ENCODE assay signal across 13 cellular contexts in the genomic region with DNA sequence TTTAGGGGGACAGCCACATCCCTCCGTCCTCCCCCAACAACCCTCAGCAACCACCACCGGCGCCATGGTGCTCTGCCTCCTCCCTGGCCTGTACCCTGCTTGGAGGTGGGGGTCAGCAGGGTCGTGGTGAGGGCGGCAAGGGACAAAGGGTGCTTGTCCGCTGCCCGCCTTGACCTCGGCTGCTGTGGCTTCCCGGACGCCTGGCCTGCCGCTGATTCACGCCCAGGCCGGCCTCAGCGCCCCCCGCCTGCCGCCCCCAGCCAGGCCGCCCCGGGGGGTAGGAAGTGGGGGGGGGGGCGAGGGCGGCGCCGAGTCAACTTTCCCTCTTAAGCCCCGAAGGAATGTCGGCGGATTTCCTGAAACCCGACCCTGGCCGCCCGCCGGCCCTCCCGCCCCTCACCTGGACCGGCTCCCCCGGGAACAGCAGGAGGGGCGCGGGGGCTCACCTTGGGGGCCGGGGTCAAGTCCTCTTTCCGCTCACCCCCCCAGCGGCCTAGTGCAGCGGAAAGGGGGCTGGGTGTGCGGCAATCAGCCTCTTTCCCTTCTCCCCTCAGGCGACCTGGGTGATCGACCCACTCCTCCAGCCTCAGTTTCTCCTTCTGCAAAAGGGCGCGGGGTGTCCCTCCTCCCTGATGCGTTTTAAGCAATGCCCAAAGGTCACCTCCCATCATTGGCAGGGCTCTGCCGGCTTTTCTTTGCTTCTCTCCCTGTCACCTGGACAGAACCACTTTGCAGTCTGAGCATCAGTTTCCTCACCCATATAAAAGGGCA. TPM values are rescaled to one million over a fixed set of nuclear protein-coding genes. Genes with fewer than 3 reads are reported as not detected.
A peak's percentile ranks its signal among the peaks of the same experiment; 100 is the strongest.
DNase-seq lines count a peak whose midpoint lies in the region; TF ChIP-seq lines count a peak whose summit lies in the region.
"Had no signal": no experiment of that assay in that cellular context is flagged by ENCODE, and none has a peak within 500 bp of the region (broad histone marks: within the 10 kb centered on the region; RNA-seq: fewer than 3 reads in every experiment).

No MANE protein-coding gene starts in this region.

- H4K8ac ChIP-seq in neuronal stem cell (ENCODE audit: low read depth, low read length): no peak overlapping the region

- no peak for TF ChIP-seq POLR2A in lower leg skin (IDR thresholded peaks at IDR 0.05)

- H3K9ac ChIP-seq in neuronal stem cell (ENCODE audit: low read depth, low read length, poor library complexity): peak overlapping the region; percentile 77

- H3K79me1 ChIP-seq in neuronal stem cell (ENCODE audit: low read depth, low read length): no peaks in the 10 kb centered on the region

- H3K79me2 ChIP-seq in OCI-LY7 (ENCODE audit: insufficient read depth, low read depth, low read length) (no peaks in the 10 kb centered on the region), hepatocyte (no peaks in the 10 kb centered on the region)

- no peak overlapping the region for H2BK15ac ChIP-seq in neuronal stem cell (ENCODE audit: low read length)

- H2AFZ ChIP-seq in OCI-LY7 (ENCODE audit: low read length) (no peak overlapping the region), hepatocyte (no peak overlapping the region), neuronal stem cell (ENCODE audit: low read length) (no peak overlapping the region)

- H4K91ac ChIP-seq in neuronal stem cell (ENCODE audit: low read depth, low read length, poor library complexity): no peak overlapping the region

- TF ChIP-seq CTCF in GM13977 (IDR thresholded peaks at IDR 0.05; ENCODE audit: extremely low read depth, insufficient read depth, missing control alignments) (no peak), OCI-LY7 (conservative IDR thresholded peaks at IDR 0.05; ENCODE audit: low read length) (no peak), hepatocyte (IDR thresholded peaks at IDR 0.05; ENCODE audit: poor library complexity) (no peak), lower leg skin (IDR thresholded peaks at IDR 0.05) (no peak)

- peak; percentile 31 for DNase-seq in GM13977 (ENCODE audit: low spot score)
- no peak for DNase-seq in OCI-LY7 (ENCODE audit: low spot score)
- DNase-seq in hepatocyte (ENCODE audit: low spot score): no peak
- no peak for DNase-seq in neuronal stem cell (ENCODE audit: low spot score)
- no peak for DNase-seq in foreskin melanocyte
- DNase-seq in lower leg skin (ENCODE audit: low spot score in 2 of 2): no peak
- no peak for DNase-seq in activated gamma-delta T cell treated with Interleukin-2 at 50 U/mL for 16 hours
- DNase-seq: activated CD4-positive, alpha-beta T cell treated with anti-CD3 and anti-CD28 coated beads, Interleukin-2, amount 50 U/mL, for 4 hours; hippocampal formation; NCI-H2171; OCI-M1; sigmoid colon had no signal

- peak overlapping the region; percentile 96 for H2AK5ac ChIP-seq in neuronal stem cell (ENCODE audit: low read depth, low read length)

- H2BK12ac ChIP-seq in neuronal stem cell (ENCODE audit: low read length): peak overlapping the region; percentile 84

- peak overlapping the region; percentile 97 for H3K18ac ChIP-seq in neuronal stem cell (ENCODE audit: low read length)

- intact Hi-C loops in OCI-LY7 (cut with micrococcal nuclease; ENCODE audit: unreplicated experiment) (no loop called here), lower leg skin (cut with DNase I; ENCODE audit: low total_unique reads) (no loop called here)

- no peaks in the 10 kb centered on the region for H3K9me3 ChIP-seq in OCI-LY7 (ENCODE audit: low read length)
- H3K9me3 ChIP-seq in hepatocyte (ENCODE audit: low read depth): no peaks in the 10 kb centered on the region
- no peaks in the 10 kb centered on the region for H3K9me3 ChIP-seq in neuronal stem cell (replicated peaks in 1 of 2; ENCODE audit: control insufficient read depth in 2 of 2, insufficient read depth in 1 of 2, low read depth in 1 of 2, low read length in 2 of 2)
- H3K9me3 ChIP-seq: sigmoid colon, thoracic aorta had no signal

- WGBS in hepatocyte (ENCODE audit: low lambda C conversion rate, missing lambda C conversion rate): 11% methylated on average over 9 of the region's 45 CpGs
- WGBS in neuronal stem cell (ENCODE audit: extremely low coverage in 2 of 2, insufficient read length in 2 of 2, insufficient replicate concordance in 1 of 2), 2 donors: no CpG with 5 or more reads among the region's 45 CpGs
- WGBS in lower leg skin, 2 donors: 10 to 17% methylated on average over 9 to 35 of the region's 45 CpGs

- H3K4me3 ChIP-seq in OCI-LY7 (ENCODE audit: low read depth, low read length, poor library complexity, severe bottlenecking): no peak overlapping the region
- H3K4me3 ChIP-seq in hepatocyte: no peak overlapping the region
- no peak overlapping the region for H3K4me3 ChIP-seq in neuronal stem cell (ENCODE audit: low read length in 2 of 2)
- no peak overlapping the region for H3K4me3 ChIP-seq in lower leg skin (ENCODE audit: low read depth, poor library complexity, severe bottlenecking)

- H3K23ac ChIP-seq in neuronal stem cell (ENCODE audit: low read depth, low read length, poor library complexity): no peak overlapping the region

- H3K36me3 ChIP-seq in OCI-LY7 (ENCODE audit: insufficient read depth, low read length) (no peaks in the 10 kb centered on the region), hepatocyte (replicated peaks; ENCODE audit: insufficient read depth, low read depth) (no peaks in the 10 kb centered on the region), neuronal stem cell (replicated peaks in 1 of 2; ENCODE audit: control insufficient read depth in 2 of 2, insufficient read depth in 2 of 2, low read length in 2 of 2) (no peaks in the 10 kb centered on the region)
- H3K36me3 ChIP-seq: sigmoid colon, thoracic aorta had no signal

- CTCF ChIA-PET in OCI-LY7 (lab: Charles Lee; ENCODE audit: unreplicated experiment): no interaction called here

- peak overlapping the region; percentile 56 for H3K14ac ChIP-seq in neuronal stem cell (ENCODE audit: low read length)

- H3K27me3 ChIP-seq in hepatocyte: peaks cover 90% of the 10 kb centered on the region
- H3K27me3 ChIP-seq in neuronal stem cell (ENCODE audit: control insufficient read depth in 3 of 3, insufficient read depth in 3 of 3, low read depth in 1 of 3, low read length in 3 of 3): peaks cover 64 to 94% (median 85%) of the 10 kb centered on the region in 3 experiments

- no TSS peak for BruUV-seq in OCI-LY7 (replicated peaks; lab: Mats Ljungman, UMichigan)

- H2BK5ac ChIP-seq in neuronal stem cell (ENCODE audit: low read length): no peak overlapping the region

- H3K27ac ChIP-seq in OCI-LY7 (ENCODE audit: low read depth, low read length, poor library complexity, severe bottlenecking) (no peak overlapping the region), hepatocyte (no peak overlapping the region), neuronal stem cell (replicated peaks; ENCODE audit: low read length) (no peak overlapping the region)
- H3K27ac ChIP-seq: sigmoid colon, thoracic aorta had no signal

- no peak overlapping the region for H2BK120ac ChIP-seq in neuronal stem cell (ENCODE audit: low read depth, low read length)

- H3K4me2 ChIP-seq in OCI-LY7 (ENCODE audit: low read length) (peak overlapping the region; percentile 13; the same call in 1 of the 2 replicates), hepatocyte (peak overlapping the region; percentile 92), neuronal stem cell (ENCODE audit: insufficient read depth, low read length, poor library complexity, severe bottlenecking) (peak overlapping the region; percentile 40)

- no peaks in the 10 kb centered on the region for H4K20me1 ChIP-seq in OCI-LY7 (ENCODE audit: insufficient read depth, low read length)
- H4K20me1 ChIP-seq in hepatocyte (ENCODE audit: insufficient read depth, poor library complexity, severe bottlenecking): no peaks in the 10 kb centered on the region

- H3K4me1 ChIP-seq in OCI-LY7 (ENCODE audit: insufficient read depth, low read length, poor library complexity, severe bottlenecking) (peaks cover 11% of the 10 kb centered on the region), hepatocyte (ENCODE audit: insufficient read depth) (peaks cover 37% of the 10 kb centered on the region), neuronal stem cell (ENCODE audit: control insufficient read depth in 2 of 2, insufficient read depth in 1 of 2, low read depth in 1 of 2, low read length in 2 of 2) (peaks cover 21 to 38% of the 10 kb centered on the region in 2 donors)

- POLR2A ChIA-PET in OCI-LY7 (lab: Charles Lee): no interaction called here

- in situ Hi-C loops in GM13977 (cut with MboI; ENCODE audit: low pct_unique_long_range_greater_than_20kb, low sequenced_read_pairs, unreplicated experiment): no loop called here

- no peaks in the 10 kb centered on the region for H3K9me2 ChIP-seq in OCI-LY7 (ENCODE audit: insufficient read depth, low read length)
- H3K9me2 ChIP-seq in hepatocyte (replicated peaks; ENCODE audit: insufficient read depth): no peaks in the 10 kb centered on the region

- no peak overlapping the region for H3K4ac ChIP-seq in neuronal stem cell (ENCODE audit: low read length)

RNA-seq across cellular contexts. Expression of a gene that starts 1.9 kb away (rescaled TPM):
- total RNA-seq in OCI-LY7 (2014; rRNA removed; shearing (Covaris generic)): 0.33 and 1.0 TPM in 2 replicates
- total RNA-seq in OCI-LY7 (2022) (0.84 and 0.89 TPM in 2 replicates), hepatocyte (0.40 and 1.5 TPM in 2 replicates), lower leg skin (under 1 TPM in 3 of 4 donors, not detected in 1; 0.46 to 0.63 (median 0.52) TPM)
- polyA plus RNA-seq in hepatocyte: 4.9 and 9.1 TPM in 2 replicates
- polyA plus RNA-seq in neuronal stem cell (2013, experiment 1 of 2): 7.1 TPM
- 6.4 TPM for polyA plus RNA-seq in neuronal stem cell (2013, experiment 2 of 2)

RNA-seq across cellular contexts. Expression of a gene that starts 4.1 kb away (rescaled TPM):
- total RNA-seq in OCI-LY7 (2014; rRNA removed; shearing (Covaris generic)): 0.82 TPM in 1 of 2 replicates, not detected in the other
- 1.3 and 1.5 TPM in 2 replicates for total RNA-seq in OCI-LY7 (2022)
- total RNA-seq in hepatocyte: 8.6 and 13.9 TPM in 2 replicates
- polyA plus RNA-seq in hepatocyte: 28.4 and 42.2 TPM in 2 replicates
- 0.24 TPM for polyA plus RNA-seq in neuronal stem cell (2013, experiment 1 of 2)
- 0.33 TPM for polyA plus RNA-seq in neuronal stem cell (2013, experiment 2 of 2)
- 10 to 100 TPM; 27.7 to 90.8 (median 40.1) TPM for total RNA-seq in lower leg skin

RNA-seq across cellular contexts. Expression of a gene that starts 22.1 kb away (rescaled TPM):
- total RNA-seq in OCI-LY7 (2014; rRNA removed; shearing (Covaris generic)): 122 and 126 TPM in 2 replicates
- total RNA-seq in OCI-LY7 (2022): 84.6 and 88.8 TPM in 2 replicates
- 59.9 and 62.6 TPM in 2 replicates for total RNA-seq in hepatocyte
- 105 and 131 TPM in 2 replicates for polyA plus RNA-seq in hepatocyte
- 85.7 TPM for polyA plus RNA-seq in neuronal stem cell (2013, experiment 1 of 2)
- polyA plus RNA-seq in neuronal stem cell (2013, experiment 2 of 2): 81.2 TPM
- total RNA-seq in lower leg skin: 100 to 1,000 TPM in 3 of 4 donors, 10 to 100 TPM in 1; 91.8 to 119 (median 107) TPM

RNA-seq across cellular contexts. Expression of a gene that starts 26.1 kb away (rescaled TPM):
- total RNA-seq in OCI-LY7 (2014; rRNA removed; shearing (Covaris generic)): 0.75 and 1.0 TPM in 2 replicates
- total RNA-seq in OCI-LY7 (2022): 7.9 and 8.9 TPM in 2 replicates
- total RNA-seq in hepatocyte: 4.1 and 5.0 TPM in 2 replicates
- 3.9 and 7.6 TPM in 2 replicates for polyA plus RNA-seq in hepatocyte
- polyA plus RNA-seq in neuronal stem cell (2013, experiment 1 of 2): 3.8 TPM
- 4.4 TPM for polyA plus RNA-seq in neuronal stem cell (2013, experiment 2 of 2)
- total RNA-seq in lower leg skin: 10 to 100 TPM in 3 of 4 donors, 1 to 10 TPM in 1; 7.9 to 23.2 (median 18.2) TPM

RNA-seq across cellular contexts. Expression of a gene that starts 39.1 kb away (rescaled TPM):
- total RNA-seq in OCI-LY7 (2014; rRNA removed; shearing (Covaris generic)): 1,188 and 1,580 TPM in 2 replicates
- total RNA-seq in OCI-LY7 (2022) (1,496 and 1,653 TPM in 2 replicates), hepatocyte (561 and 593 TPM in 2 replicates), lower leg skin (1,000 to 10,000 TPM in 1 of 4 donors, 100 to 1,000 TPM in 3; 625 to 1,001 (median 848) TPM)
- polyA plus RNA-seq in hepatocyte: 470 and 498 TPM in 2 replicates
- 1,321 TPM for polyA plus RNA-seq in neuronal stem cell (2013, experiment 1 of 2)
- polyA plus RNA-seq in neuronal stem cell (2013, experiment 2 of 2): 1,289 TPM

Comparison
In these comparisons a context has a peak if more than half of its experiments do, and no peak if none do; other contexts are left out.
1. H3K4me2 ChIP-seq: peak in every context shown above with its lines; median percentile 92 in hepatocyte; 40 in neuronal stem cell; 13 in OCI-LY7.